Comparison of ENCODE assay signal across 2 cellular contexts in the genomic region with DNA sequence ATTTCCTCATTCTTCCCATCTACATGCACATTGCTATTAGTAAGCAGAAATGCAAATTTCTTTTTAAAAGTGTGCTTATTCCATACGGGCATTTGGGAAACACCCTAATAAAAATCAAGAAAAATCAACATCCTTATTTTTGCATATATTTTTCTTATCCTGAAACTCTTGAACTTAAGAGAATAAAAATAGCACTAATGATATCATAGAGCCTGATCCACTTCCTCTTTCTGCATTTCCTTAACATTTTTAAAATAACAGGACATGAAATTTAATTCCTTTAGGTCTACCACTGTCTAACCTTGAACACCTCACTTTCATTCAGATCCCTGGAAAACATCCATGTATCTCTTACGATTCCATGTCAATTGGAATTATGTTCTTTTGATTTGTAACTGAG.
TF ChIP-seq lines count a peak whose summit lies in the region.

No MANE protein-coding gene starts in this region.

TF ChIP-seq in SK-N-SH, 30 proteins besides CTCF, POLR2A, EP300 and RAD21 (continued from another document):
- TF ChIP-seq FOXJ3 (CRISPR knock-in tag; IDR thresholded peaks at IDR 0.05): no peak
- TF ChIP-seq YY1 (IDR thresholded peaks at IDR 0.05; ENCODE audit: low read depth): no peak
- no peak for TF ChIP-seq JUND (IDR thresholded peaks at IDR 0.05)
- TF ChIP-seq, protein P1, sequence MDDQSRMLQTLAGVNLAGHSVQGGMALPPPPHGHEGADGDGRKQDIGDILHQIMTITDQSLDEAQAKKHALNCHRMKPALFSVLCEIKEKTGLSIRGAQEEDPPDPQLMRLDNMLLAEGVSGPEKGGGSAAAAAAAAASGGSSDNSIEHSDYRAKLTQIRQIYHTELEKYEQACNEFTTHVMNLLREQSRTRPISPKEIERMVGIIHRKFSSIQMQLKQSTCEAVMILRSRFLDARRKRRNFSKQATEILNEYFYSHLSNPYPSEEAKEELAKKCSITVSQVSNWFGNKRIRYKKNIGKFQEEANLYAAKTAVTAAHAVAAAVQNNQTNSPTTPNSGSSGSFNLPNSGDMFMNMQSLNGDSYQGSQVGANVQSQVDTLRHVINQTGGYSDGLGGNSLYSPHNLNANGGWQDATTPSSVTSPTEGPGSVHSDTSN (IDR thresholded peaks at IDR 0.05): peak; percentile 37; the same call in 1 of the 2 replicates
- TF ChIP-seq RCOR1 (IDR thresholded peaks at IDR 0.05; ENCODE audit: low read length): no peak
- peak; percentile 35; the same call in 1 of the 2 replicates for TF ChIP-seq MEF2A (IDR thresholded peaks at IDR 0.05; ENCODE audit: borderline replicate concordance, low read depth)
- TF ChIP-seq REST (IDR thresholded peaks at IDR 0.05; ENCODE audit: low read depth, low read length): no peak
- TF ChIP-seq, protein P2, sequence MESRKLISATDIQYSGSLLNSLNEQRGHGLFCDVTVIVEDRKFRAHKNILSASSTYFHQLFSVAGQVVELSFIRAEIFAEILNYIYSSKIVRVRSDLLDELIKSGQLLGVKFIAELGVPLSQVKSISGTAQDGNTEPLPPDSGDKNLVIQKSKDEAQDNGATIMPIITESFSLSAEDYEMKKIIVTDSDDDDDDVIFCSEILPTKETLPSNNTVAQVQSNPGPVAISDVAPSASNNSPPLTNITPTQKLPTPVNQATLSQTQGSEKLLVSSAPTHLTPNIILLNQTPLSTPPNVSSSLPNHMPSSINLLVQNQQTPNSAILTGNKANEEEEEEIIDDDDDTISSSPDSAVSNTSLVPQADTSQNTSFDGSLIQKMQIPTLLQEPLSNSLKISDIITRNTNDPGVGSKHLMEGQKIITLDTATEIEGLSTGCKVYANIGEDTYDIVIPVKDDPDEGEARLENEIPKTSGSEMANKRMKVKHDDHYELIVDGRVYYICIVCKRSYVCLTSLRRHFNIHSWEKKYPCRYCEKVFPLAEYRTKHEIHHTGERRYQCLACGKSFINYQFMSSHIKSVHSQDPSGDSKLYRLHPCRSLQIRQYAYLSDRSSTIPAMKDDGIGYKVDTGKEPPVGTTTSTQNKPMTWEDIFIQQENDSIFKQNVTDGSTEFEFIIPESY (IDR thresholded peaks at IDR 0.05; ENCODE audit: borderline replicate concordance, low read depth): no peak
- no peak for TF ChIP-seq CHD2 (IDR thresholded peaks at IDR 0.05; ENCODE audit: low read length, partially characterized antibody)
- TF ChIP-seq TAF1 (IDR thresholded peaks at IDR 0.05; ENCODE audit: borderline replicate concordance, low read depth, low read length): no peak
- TF ChIP-seq NFIC (IDR thresholded peaks at IDR 0.05; ENCODE audit: borderline replicate concordance): no peak
- peak; percentile 27 for TF ChIP-seq TCF12 (IDR thresholded peaks at IDR 0.05)

TF ChIP-seq in H1, 55 proteins besides CTCF, POLR2A, EP300 and RAD21:
- TF ChIP-seq SIX5 (IDR thresholded peaks at IDR 0.05; ENCODE audit: low read depth, low read length): no peak
- TF ChIP-seq CHD1 (IDR thresholded peaks at IDR 0.05; ENCODE audit: low read depth, low read length): no peak
- no peak for TF ChIP-seq SP1 (IDR thresholded peaks at IDR 0.05; ENCODE audit: low read depth, low read length)
- TF ChIP-seq BCL11A (IDR thresholded peaks at IDR 0.05; ENCODE audit: low read depth in 2 of 2, low read length in 2 of 2): no peak
